ENCODE assay signal across 1 cellular context in genomic region chr11:6438979-6439571, GRCh38.
A peak's percentile ranks its signal among the peaks of the same experiment; 100 is the strongest.
TF ChIP-seq lines count a peak whose summit lies in the region.

No MANE protein-coding gene starts in this region.

TF ChIP-seq in GM12878, 131 proteins besides CTCF, POLR2A, EP300 and RAD21:
- TF ChIP-seq PBX3 (IDR thresholded peaks at IDR 0.05; ENCODE audit: insufficient replicate concordance, low read depth, low read length) (no peak), NR2F1 (conservative IDR thresholded peaks at IDR 0.05) (no peak), SMC3 (IDR thresholded peaks at IDR 0.05; ENCODE audit: borderline replicate concordance, low read length) (peak; percentile 64; the same call in 1 of the 2 replicates)
